1 cellular context compared by ENCODE assay signal in genomic region chr20:2816030-2816582, GRCh38.
TF ChIP-seq lines count a peak whose summit lies in the region.

TSS of gene TMEM239 (plus strand) at chr20:2816364. CDS start at chr20:2816555, 191 bp downstream.

TF ChIP-seq in A549, 52 proteins besides CTCF, POLR2A, EP300 and RAD21 (continued from another document):
- TF ChIP-seq REST (IDR thresholded peaks at IDR 0.05) (no peak), HMGXB4 (CRISPR knock-in tag; IDR thresholded peaks at IDR 0.05; ENCODE audit: borderline replicate concordance) (no peak)
TF ChIP-seq in A549: peak in this region for 0.
